ENCODE assay signal across 9 cellular contexts in genomic region chr17:38322156-38322779, GRCh38. TPM values are rescaled to one million over a fixed set of nuclear protein-coding genes. Genes with fewer than 3 reads are reported as not detected.
DNase-seq lines count a peak whose midpoint lies in the region; ATAC-seq and TF ChIP-seq lines count a peak whose summit lies in the region.
"Had no signal": no experiment of that assay in that cellular context is flagged by ENCODE, and none has a peak within 500 bp of the region (broad histone marks: within the 10 kb centered on the region; RNA-seq: fewer than 3 reads in every experiment).

No MANE protein-coding gene starts in this region.

- ATAC-seq in foreskin keratinocyte (peak; percentile 61), GM21529 (IDR thresholded peaks at IDR 0.05; ENCODE audit: unreplicated experiment) (no peak), GM21390 (IDR thresholded peaks at IDR 0.05; ENCODE audit: unreplicated experiment) (no peak)

- no peak overlapping the region for H3K4me3 ChIP-seq in Peyer's patch

- peaks cover 19% of the 10 kb centered on the region for H3K4me1 Mint-ChIP-seq in progenitor cell of endocrine pancreas (ENCODE audit: low read depth)

- H3K27ac Mint-ChIP-seq in progenitor cell of endocrine pancreas: no peak overlapping the region

- TF ChIP-seq POLR2A in Peyer's patch (IDR thresholded peaks at IDR 0.05): no peak

- H3K4me3 Mint-ChIP-seq in progenitor cell of endocrine pancreas (ENCODE audit: low read depth): no peak overlapping the region

- H3K27me3 ChIP-seq in Peyer's patch (no peaks in the 10 kb centered on the region), foreskin keratinocyte (no peaks in the 10 kb centered on the region)

- H3K4me1 ChIP-seq in Peyer's patch (no peaks in the 10 kb centered on the region), foreskin keratinocyte (peaks cover 5% of the 10 kb centered on the region)

- peak; percentile 59 for TF ChIP-seq CTCF in AG09319 (IDR thresholded peaks at IDR 0.05; ENCODE audit: low read depth, low read length)
- peak in 5 of 6 experiments; percentile 21 to 91 (median 40) for TF ChIP-seq CTCF in Peyer's patch (IDR thresholded peaks at IDR 0.05)
- peak; percentile 50 for TF ChIP-seq CTCF in foreskin keratinocyte (conservative IDR thresholded peaks at IDR 0.05)
- TF ChIP-seq CTCF in progenitor cell of endocrine pancreas (IDR thresholded peaks at IDR 0.05; ENCODE audit: unreplicated experiment): peak; percentile 73

- H3K9me3 ChIP-seq in Peyer's patch: no peaks in the 10 kb centered on the region

- peaks cover 5% of the 10 kb centered on the region for H3K27me3 Mint-ChIP-seq in progenitor cell of endocrine pancreas

- H3K27ac ChIP-seq in Peyer's patch: no peak overlapping the region
- no peak overlapping the region for H3K27ac ChIP-seq in foreskin keratinocyte

- H3K36me3 ChIP-seq in Peyer's patch: peaks cover 0 to 47% (median 0%) of the 10 kb centered on the region in 3 donors

- DNase-seq in AG09319 (ENCODE audit: extremely low read depth, low read depth) (no peak), GM19238 (ENCODE audit: insufficient read length, low spot score) (peak; percentile 74), Peyer's patch (peak; percentile 65 to 84 (median 69)), foreskin keratinocyte (peak in 1 of 2 donors; percentile 31), progenitor cell of endocrine pancreas (ENCODE audit: low spot score, unreplicated experiment) (peak; percentile 63)
- peak; percentile 48 to 57 for DNase-seq in activated T-helper 1 cell treated with anti-CD3 and anti-CD28 coated beads, Interleukin-2, amount 50 U/mL, for 16 hours (ENCODE audit: low read depth in 1 of 2, low spot score in 1 of 2)

- H3K9me3 Mint-ChIP-seq in progenitor cell of endocrine pancreas (ENCODE audit: low read depth): no peaks in the 10 kb centered on the region

- peaks cover 17% of the 10 kb centered on the region for H3K36me3 Mint-ChIP-seq in progenitor cell of endocrine pancreas (ENCODE audit: insufficient read depth)

RNA-seq across cellular contexts. Expression of gene GPR179, which starts 21.5 kb away (rescaled TPM):
- under 1 TPM in 2 of 4 donors, not detected in 2; 0.13 to 0.18 TPM for total RNA-seq in Peyer's patch
- total RNA-seq in foreskin keratinocyte: not detected in 2 replicates
- polyA plus RNA-seq in foreskin keratinocyte: not detected in 2 replicates
- total RNA-seq in progenitor cell of endocrine pancreas: 0.27 and 0.41 TPM in 2 replicates
- total RNA-seq: pulmonary artery endothelial cell had no signal

RNA-seq across cellular contexts. Expression of gene MRPL45, which starts 25.3 kb away (rescaled TPM):
- total RNA-seq in Peyer's patch: 10 to 100 TPM in 3 of 4 donors, 1 to 10 TPM in 1; 6.6 to 23.8 (median 17.8) TPM
- 38.5 and 38.6 TPM in 2 replicates for total RNA-seq in foreskin keratinocyte
- polyA plus RNA-seq in foreskin keratinocyte: 41.5 and 46.4 TPM in 2 replicates
- 41.8 and 46.3 TPM in 2 replicates for total RNA-seq in progenitor cell of endocrine pancreas

RNA-seq across cellular contexts. Expression of gene SOCS7, which starts 29.4 kb away (rescaled TPM):
- total RNA-seq in Peyer's patch: 10 to 100 TPM; 14.2 to 24.5 (median 16.1) TPM
- total RNA-seq in foreskin keratinocyte: 13.5 and 16.7 TPM in 2 replicates
- polyA plus RNA-seq in foreskin keratinocyte: 2.2 and 2.3 TPM in 2 replicates
- total RNA-seq in progenitor cell of endocrine pancreas: 31.3 and 31.6 TPM in 2 replicates
